13 cellular contexts compared by ENCODE assay signal in genomic region chr1:145981299-145981600, GRCh38. TPM values are rescaled to one million over a fixed set of nuclear protein-coding genes. Genes with fewer than 3 reads are reported as not detected.
DNase-seq lines count a peak whose midpoint lies in the region; ATAC-seq and TF ChIP-seq lines count a peak whose summit lies in the region.
"Had no signal": no experiment of that assay in that cellular context is flagged by ENCODE, and none has a peak within 500 bp of the region (broad histone marks: within the 10 kb centered on the region; RNA-seq: fewer than 3 reads in every experiment).

No MANE protein-coding gene starts in this region.

- H2BK5ac ChIP-seq in trophoblast cell (ENCODE audit: low read depth, low read length, poor library complexity) = no peak overlapping the region

- H4K20me1 ChIP-seq in GM23248 (ENCODE audit: insufficient read depth) = no peaks in the 10 kb centered on the region

- H4K91ac ChIP-seq in trophoblast cell (ENCODE audit: low read depth, low read length) = no peak overlapping the region

- H3K9me2 ChIP-seq in GM23248 (ENCODE audit: insufficient read depth) = no peaks in the 10 kb centered on the region

- ATAC-seq in stimulated activated naive CD8-positive, alpha-beta T cell treated with anti-CD3 and anti-CD28 coated beads, Interleukin-15, amount 100 ng/mL, for 72 hours = no peak
- no peak for ATAC-seq in stimulated activated naive CD8-positive, alpha-beta T cell treated with anti-CD3 and anti-CD28 coated beads, Interleukin-15, Interleukin-2, amounts not matched to agents 100 U/mL and 50 U/mL, for 24 hours
- no peak for ATAC-seq in left lobe of liver
- ATAC-seq in HG03135 (IDR thresholded peaks at IDR 0.05; ENCODE audit: unreplicated experiment) = no peak
- ATAC-seq: activated naive CD8-positive, alpha-beta T cell treated with anti-CD3 and anti-CD28 coated beads, Interleukin-2, amount 50 U/mL, for 24 hours had no signal

- H3K4me2 ChIP-seq in trophoblast cell (ENCODE audit: low read length) (no peak overlapping the region), GM23248 (ENCODE audit: unreplicated experiment) (no peak overlapping the region)

- no peak overlapping the region for H2AK5ac ChIP-seq in trophoblast cell (ENCODE audit: low read length)

- no peak overlapping the region for H3K4me3 Mint-ChIP-seq in stimulated activated naive CD8-positive, alpha-beta T cell treated with anti-CD3 and anti-CD28 coated beads, Interleukin-15, amount 100 ng/mL, for 72 hours
- H3K4me3 Mint-ChIP-seq: activated naive CD8-positive, alpha-beta T cell treated with anti-CD3 and anti-CD28 coated beads, Interleukin-2, amount 50 U/mL, for 24 hours had no signal

- H3K79me2 ChIP-seq in trophoblast cell (ENCODE audit: control insufficient read depth, insufficient read depth, low read length, poor library complexity) (no peaks in the 10 kb centered on the region), GM23248 (ENCODE audit: insufficient read depth) (no peaks in the 10 kb centered on the region)

- H3K9me3 ChIP-seq in esophagus squamous epithelium (no peaks in the 10 kb centered on the region), trophoblast cell (ENCODE audit: insufficient read depth, low read depth, low read length) (no peaks in the 10 kb centered on the region), GM23248 (ENCODE audit: low read depth) (no peaks in the 10 kb centered on the region)

- peak overlapping the region; percentile 68 to 92 for H3K27ac Mint-ChIP-seq in stimulated activated naive CD8-positive, alpha-beta T cell treated with anti-CD3 and anti-CD28 coated beads, Interleukin-15, amount 100 ng/mL, for 72 hours
- H3K27ac Mint-ChIP-seq: activated CD4-positive, alpha-beta T cell treated with anti-CD3 and anti-CD28 coated beads, Interleukin-2, amount 10 ng/mL, durations not matched to agents 24 days and 14 days; activated naive CD8-positive, alpha-beta T cell treated with anti-CD3 and anti-CD28 coated beads, Interleukin-2, amount 50 U/mL, for 24 hours had no signal

- H3K9ac ChIP-seq in trophoblast cell (ENCODE audit: low read length) (no peak overlapping the region), GM23248 (no peak overlapping the region)

- H3K27me3 ChIP-seq in esophagus squamous epithelium (no peaks in the 10 kb centered on the region), trophoblast cell (ENCODE audit: insufficient read depth, low read length) (no peaks in the 10 kb centered on the region), GM23248 (replicated peaks; ENCODE audit: insufficient read depth) (no peaks in the 10 kb centered on the region)

- H3K23ac ChIP-seq in trophoblast cell (ENCODE audit: low read length) = no peak overlapping the region

- 90 to 100% methylated on average over 1 to 2 of the region's 5 CpGs for WGBS in esophagus squamous epithelium, 2 donors
- no CpG with 5 or more reads among the region's 5 CpGs for WGBS in trophoblast cell (ENCODE audit: extremely low coverage, insufficient coverage, insufficient read length)
- 95 to 98% methylated on average over 5 of the region's 5 CpGs for WGBS in GM23248 (ENCODE audit: low coverage in 1 of 2, low lambda C conversion rate in 2 of 2, missing lambda C conversion rate in 2 of 2), 2 experiments

- intact Hi-C loops in esophagus squamous epithelium (cut with DNase I) = no loop called here

- H3K4ac ChIP-seq in trophoblast cell (ENCODE audit: low read depth, low read length) = no peak overlapping the region

- H3K36me3 ChIP-seq in esophagus squamous epithelium (peaks cover 0 to 1% (median 0%) of the 10 kb centered on the region in 3 donors), trophoblast cell (ENCODE audit: control insufficient read depth in 1 of 2, insufficient read depth in 2 of 2, low read length in 2 of 2) (no peaks in the 10 kb centered on the region), GM23248 (ENCODE audit: low read depth) (no peaks in the 10 kb centered on the region)

- H3K18ac ChIP-seq in trophoblast cell (ENCODE audit: low read length) = no peak overlapping the region

- H4K12ac ChIP-seq in trophoblast cell (ENCODE audit: low read depth, low read length) = no peak overlapping the region

- no peak overlapping the region for H3K14ac ChIP-seq in trophoblast cell (ENCODE audit: low read length)

- H3K27ac ChIP-seq in esophagus squamous epithelium (peak overlapping the region; percentile 90 to 98 (median 96)), trophoblast cell (ENCODE audit: low read depth, low read length) (no peak overlapping the region), GM23248 (no peak overlapping the region)

- peak overlapping the region; percentile 11 for H2BK120ac ChIP-seq in trophoblast cell (ENCODE audit: insufficient read depth, low read length, poor library complexity)

- H3K79me1 ChIP-seq in trophoblast cell (ENCODE audit: low read length) = peaks cover 10% of the 10 kb centered on the region

- H3K9me3 Mint-ChIP-seq in stimulated activated naive CD8-positive, alpha-beta T cell treated with anti-CD3 and anti-CD28 coated beads, Interleukin-15, amount 100 ng/mL, for 72 hours = no peaks in the 10 kb centered on the region
- H3K9me3 Mint-ChIP-seq: activated CD4-positive, alpha-beta T cell treated with anti-CD3 and anti-CD28 coated beads, Interleukin-2, amount 10 ng/mL, durations not matched to agents 24 days and 14 days; activated naive CD8-positive, alpha-beta T cell treated with anti-CD3 and anti-CD28 coated beads, Interleukin-2, amount 50 U/mL, for 24 hours had no signal

- H3K4me1 ChIP-seq in esophagus squamous epithelium (peaks cover 66 to 94% (median 83%) of the 10 kb centered on the region in 3 donors), trophoblast cell (ENCODE audit: control insufficient read depth in 1 of 2, insufficient read depth in 2 of 2, low read length in 2 of 2) (peaks cover 18 to 29% of the 10 kb centered on the region in 2 experiments), GM23248 (ENCODE audit: insufficient read depth) (peaks cover 42% of the 10 kb centered on the region)

- H4K8ac ChIP-seq in trophoblast cell (ENCODE audit: low read depth, low read length) = no peak overlapping the region

- TF ChIP-seq CTCF in esophagus squamous epithelium (IDR thresholded peaks at IDR 0.05) = no peak

- in situ Hi-C loops in GM23248 (cut with MboI) = no loop called here

- peaks cover 42% of the 10 kb centered on the region for H3F3A ChIP-seq in GM23248 (ENCODE audit: insufficient read depth)

- H2AFZ ChIP-seq in trophoblast cell (ENCODE audit: insufficient read depth, low read length, poor library complexity) = no peak overlapping the region
- no peak overlapping the region for H2AFZ ChIP-seq in GM23248

- no peak for DNase-seq in stimulated activated naive CD8-positive, alpha-beta T cell treated with anti-CD3 and anti-CD28 coated beads, Interleukin-15, amount 100 ng/mL, for 72 hours
- DNase-seq in stimulated activated naive CD8-positive, alpha-beta T cell treated with anti-CD3 and anti-CD28 coated beads, Interleukin-15, Interleukin-2, amounts not matched to agents 100 U/mL and 50 U/mL, for 24 hours = no peak
- DNase-seq in esophagus squamous epithelium (lab: John Stamatoyannopoulos, UW) = no peak
- no peak for DNase-seq in trophoblast cell
- DNase-seq in left lobe of liver (ENCODE audit: low spot score) = no peak
- DNase-seq in activated gamma-delta T cell treated with Interleukin-2 at 50 U/mL for 16 hours = no peak
- DNase-seq in GM23248 = no peak
- DNase-seq: activated CD4-positive, alpha-beta T cell treated with anti-CD3 and anti-CD28 coated beads, Interleukin-2, amount 10 ng/mL, durations not matched to agents 24 days and 14 days; activated naive CD8-positive, alpha-beta T cell treated with anti-CD3 and anti-CD28 coated beads, Interleukin-2, amount 50 U/mL, for 24 hours; foreskin melanocyte; T-helper 2 cell had no signal

- no peak overlapping the region for H2BK12ac ChIP-seq in trophoblast cell (ENCODE audit: low read length)

- no peaks in the 10 kb centered on the region for H3K27me3 Mint-ChIP-seq in stimulated activated naive CD8-positive, alpha-beta T cell treated with anti-CD3 and anti-CD28 coated beads, Interleukin-15, amount 100 ng/mL, for 72 hours
- H3K27me3 Mint-ChIP-seq: activated CD4-positive, alpha-beta T cell treated with anti-CD3 and anti-CD28 coated beads, Interleukin-2, amount 10 ng/mL, durations not matched to agents 24 days and 14 days; activated naive CD8-positive, alpha-beta T cell treated with anti-CD3 and anti-CD28 coated beads, Interleukin-2, amount 50 U/mL, for 24 hours had no signal

- no peak for TF ChIP-seq POLR2A in esophagus squamous epithelium (IDR thresholded peaks at IDR 0.05)

- H3K4me1 Mint-ChIP-seq in stimulated activated naive CD8-positive, alpha-beta T cell treated with anti-CD3 and anti-CD28 coated beads, Interleukin-15, amount 100 ng/mL, for 72 hours = no peaks in the 10 kb centered on the region

- H3K4me3 ChIP-seq in esophagus squamous epithelium (no peak overlapping the region), trophoblast cell (ENCODE audit: low read depth, low read length) (no peak overlapping the region), GM23248 (no peak overlapping the region)

RNA-seq across cellular contexts. Expression of gene TXNIP, which starts 15.1 kb away (rescaled TPM):
- total RNA-seq in esophagus squamous epithelium = 100 to 1,000 TPM in 3 of 4 donors, 10 to 100 TPM in 1; 94.9 to 942 (median 328) TPM
- 15.9 and 17.2 TPM in 2 replicates for polyA plus RNA-seq in trophoblast cell (2013)
- total RNA-seq in left lobe of liver = 66.5 TPM
- 221 and 263 TPM in 2 replicates for total RNA-seq in GM23248 (2014; rRNA removed; shearing (Covaris generic))
- polyA plus RNA-seq in GM23248 (2016; fragmentation: Nextera tagmentation; extraction: Ambion mirVana) = 169 and 180 TPM in 2 replicates

RNA-seq across cellular contexts. Expression of gene POLR3GL, which starts 16.8 kb away (rescaled TPM):
- total RNA-seq in esophagus squamous epithelium (10 to 100 TPM in 2 of 4 donors, 1 to 10 TPM in 2; 2.9 to 15.9 (median 9.8) TPM), left lobe of liver (14.2 TPM)
- polyA plus RNA-seq in trophoblast cell (2013) = 5.4 and 7.0 TPM in 2 replicates
- 17.4 and 24.2 TPM in 2 replicates for total RNA-seq in GM23248 (2014; rRNA removed; shearing (Covaris generic))
- 34.7 and 37.9 TPM in 2 replicates for polyA plus RNA-seq in GM23248 (2016; fragmentation: Nextera tagmentation; extraction: Ambion mirVana)

RNA-seq across cellular contexts. Expression of gene ANKRD34A, which starts 16.9 kb away (rescaled TPM):
- under 1 TPM; 0.04 to 0.67 (median 0.30) TPM for total RNA-seq in esophagus squamous epithelium
- polyA plus RNA-seq in trophoblast cell (2013) = 0.08 and 0.11 TPM in 2 replicates
- total RNA-seq in left lobe of liver = 0.65 TPM
- 0.25 and 1.3 TPM in 2 replicates for total RNA-seq in GM23248 (2014; rRNA removed; shearing (Covaris generic))
- 1.9 and 2.3 TPM in 2 replicates for polyA plus RNA-seq in GM23248 (2016; fragmentation: Nextera tagmentation; extraction: Ambion mirVana)

RNA-seq across cellular contexts. Expression of gene LIX1L, which starts 23.4 kb away (rescaled TPM):
- total RNA-seq in esophagus squamous epithelium (10 to 100 TPM in 1 of 4 donors, 1 to 10 TPM in 3; 1.9 to 12.2 (median 5.9) TPM), left lobe of liver (11.4 TPM)
- polyA plus RNA-seq in trophoblast cell (2013) = 2.1 and 2.2 TPM in 2 replicates
- 26.1 and 36.5 TPM in 2 replicates for total RNA-seq in GM23248 (2014; rRNA removed; shearing (Covaris generic))
- polyA plus RNA-seq in GM23248 (2016; fragmentation: Nextera tagmentation; extraction: Ambion mirVana) = 18.3 TPM in 2 replicates

RNA-seq across cellular contexts. Expression of gene HJV, which starts 40.3 kb away (rescaled TPM):
- total RNA-seq in esophagus squamous epithelium (not detected), left lobe of liver (110 TPM)
- 0.01 and 0.03 TPM in 2 replicates for polyA plus RNA-seq in trophoblast cell (2013)
- total RNA-seq in GM23248 (2014; rRNA removed; shearing (Covaris generic)) = not detected in 2 replicates
- polyA plus RNA-seq in GM23248 (2016; fragmentation: Nextera tagmentation; extraction: Ambion mirVana) = not detected in 2 replicates
- total RNA-seq: activated CD4-positive, alpha-beta T cell treated with anti-CD3 and anti-CD28 coated beads, Interleukin-2, amount 10 ng/mL, durations not matched to agents 24 days and 14 days had no signal
- polyA plus RNA-seq: keratinocyte had no signal

Comparison
In these comparisons a context has a peak if more than half of its experiments do, and no peak if none do; other contexts are left out.
1. H3K27ac ChIP-seq: peak in esophagus squamous epithelium (4 of 4); none in trophoblast cell (single experiment) and GM23248 (single experiment).